ENCODE assay signal across 9 cellular contexts in the genomic region with DNA sequence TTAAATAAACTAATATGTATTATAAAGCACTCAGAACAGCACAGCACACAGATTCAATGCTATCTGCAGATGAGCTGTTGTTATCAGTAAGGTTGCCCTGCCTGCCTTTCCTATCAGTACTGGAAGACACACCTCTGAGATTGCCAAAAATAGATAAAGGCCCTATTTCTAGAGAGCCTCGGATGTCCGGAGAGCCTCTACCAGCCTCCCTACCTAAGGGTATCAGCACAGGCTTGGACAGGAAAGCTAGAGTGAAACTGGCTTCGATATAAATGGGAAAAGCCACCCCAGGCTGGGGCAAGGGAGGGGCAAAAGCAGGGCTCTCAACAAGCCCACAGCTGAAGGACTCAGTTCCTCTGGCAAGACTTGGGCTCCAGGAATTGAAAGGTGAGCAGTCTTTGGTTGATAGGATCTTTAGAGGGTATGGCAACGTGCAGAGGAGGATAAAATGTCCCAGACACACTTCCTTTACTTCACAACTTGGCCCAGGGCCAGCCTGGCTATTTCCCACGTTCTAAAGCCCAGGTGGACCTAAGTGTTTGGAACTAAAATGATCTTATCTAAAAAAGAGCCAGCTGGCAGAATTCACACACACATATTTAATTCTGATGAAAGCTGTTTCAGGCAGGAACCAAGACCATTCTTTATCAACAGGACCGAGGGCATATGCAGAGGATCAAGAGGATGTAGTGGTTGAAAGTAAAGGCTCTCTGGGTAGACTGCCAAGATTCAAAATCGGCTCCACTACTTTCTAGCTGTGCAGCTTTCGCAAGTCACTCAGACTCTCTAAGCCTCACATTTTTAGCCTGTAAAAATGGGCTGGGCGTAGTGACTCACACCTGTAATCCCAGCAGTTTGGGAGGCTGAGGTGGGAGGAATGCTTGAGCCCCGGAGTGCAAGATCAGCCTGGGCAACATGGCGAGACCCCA. TPM values are rescaled to one million over a fixed set of nuclear protein-coding genes. Genes with fewer than 3 reads are reported as not detected.
DNase-seq lines count a peak whose midpoint lies in the region; ATAC-seq and TF ChIP-seq lines count a peak whose summit lies in the region.
"Had no signal": no experiment of that assay in that cellular context is flagged by ENCODE, and none has a peak within 500 bp of the region (broad histone marks: within the 10 kb centered on the region; RNA-seq: fewer than 3 reads in every experiment).

No MANE protein-coding gene starts in this region.

- no peaks in the 10 kb centered on the region for H3K9me3 ChIP-seq in CD4-positive, alpha-beta memory T cell (ENCODE audit: control insufficient read depth in 1 of 2, low read length in 2 of 2)
- H3K9me3 ChIP-seq: thoracic aorta had no signal

- H3K9me3 Mint-ChIP-seq in CD4-positive, alpha-beta memory T cell, result no peaks in the 10 kb centered on the region

- H3K27ac Mint-ChIP-seq in CD4-positive, alpha-beta memory T cell, result peak overlapping the region in 1 of 7 donors; percentile 61

- ATAC-seq in HG03354 (IDR thresholded peaks at IDR 0.05; ENCODE audit: poor library complexity, severe bottlenecking, unreplicated experiment), result no peak

- H3K4me3 ChIP-seq in CD4-positive, alpha-beta memory T cell (ENCODE audit: low read length in 2 of 2), result no peak overlapping the region
- H3K4me3 ChIP-seq: thoracic aorta had no signal

- no peak overlapping the region for H3K4me3 Mint-ChIP-seq in CD4-positive, alpha-beta memory T cell

- peak overlapping the region; percentile 48 for H3K27ac ChIP-seq in C4-2B
- H3K27ac ChIP-seq in CD4-positive, alpha-beta memory T cell (ENCODE audit: low read depth, low read length), result no peak overlapping the region
- H3K27ac ChIP-seq: thoracic aorta had no signal

- H3K36me3 ChIP-seq in CD4-positive, alpha-beta memory T cell (ENCODE audit: insufficient read depth, low read length), result no peaks in the 10 kb centered on the region
- H3K36me3 ChIP-seq: thoracic aorta had no signal

- DNase-seq in KG1 (lab: John Stamatoyannopoulos, UW) (peak; percentile 61), SK-N-DZ (ENCODE audit: low spot score) (peak; percentile 94), islet precursor cell (peak; percentile 82), cortex of kidney (lab: John Stamatoyannopoulos, UW) (no peak), medulla oblongata (ENCODE audit: extremely low spot score) (no peak)
- DNase-seq in CD4-positive, alpha-beta memory T cell, result no peak

- H3K27me3 ChIP-seq in CD4-positive, alpha-beta memory T cell (ENCODE audit: insufficient read depth, low read length), result no peaks in the 10 kb centered on the region

- intact Hi-C loops in CD4-positive, alpha-beta memory T cell (cut with micrococcal nuclease), result no loop called here

- H3K4me1 Mint-ChIP-seq in CD4-positive, alpha-beta memory T cell, result peaks cover 6 to 16% (median 11%) of the 10 kb centered on the region in 4 donors

- peaks cover 0 to 5% of the 10 kb centered on the region in 2 donors for H3K27me3 Mint-ChIP-seq in CD4-positive, alpha-beta memory T cell

- CTCF ChIA-PET in CD4-positive, alpha-beta memory T cell (lab: Charles Lee; ENCODE audit: partially characterized antibody), result interaction anchor here (0.8 to 1.0 kb wide), 2 partner anchors 9 to 15 kb away, joined by 3 to 6 read pairs; no protein-coding TSS in a partner anchor

- H3K36me3 Mint-ChIP-seq in CD4-positive, alpha-beta memory T cell, result no peaks in the 10 kb centered on the region

- H3K4me1 ChIP-seq in CD4-positive, alpha-beta memory T cell (ENCODE audit: insufficient read depth, low read length), result peaks cover 5% of the 10 kb centered on the region

- POLR2A ChIA-PET in CD4-positive, alpha-beta memory T cell (lab: Charles Lee; ENCODE audit: partially characterized antibody), result no interaction called here

- TF ChIP-seq CTCF in C4-2B (conservative IDR thresholded peaks at IDR 0.05), result no peak

RNA-seq across cellular contexts. Expression of gene ITPR2, which starts 37.8 kb away (rescaled TPM):
- 4.2 and 9.7 TPM in 2 replicates for polyA plus RNA-seq in SK-N-DZ (2014; cell fraction: cytosol; rRNA removed)
- 2.3 and 4.9 TPM in 2 replicates for polyA plus RNA-seq in SK-N-DZ (2014; cell fraction: nucleus; rRNA removed)
- 10 to 100 TPM; 54.7 to 55.6 TPM for total RNA-seq in CD4-positive, alpha-beta memory T cell
- polyA plus RNA-seq in CD4-positive, alpha-beta memory T cell, result 10 to 100 TPM in 1 of 2 donors, 1 to 10 TPM in 1; 4.7 to 13.4 TPM

Comparison
In these comparisons a context has a peak if more than half of its experiments do, and no peak if none do; other contexts are left out.
1. DNase-seq: peak in KG1 (single experiment), SK-N-DZ (single experiment) and islet precursor cell (single experiment); none in CD4-positive, alpha-beta memory T cell (0 of 5), cortex of kidney (single experiment) and medulla oblongata (single experiment).